In genomic region chr4:185205697-185206342, GRCh38 we compare ENCODE assay signal across 20 cellular contexts. TPM values are rescaled to one million over a fixed set of nuclear protein-coding genes. Genes with fewer than 3 reads are reported as not detected.
A peak's percentile ranks its signal among the peaks of the same experiment; 100 is the strongest.
DNase-seq lines count a peak whose midpoint lies in the region; ATAC-seq and TF ChIP-seq lines count a peak whose summit lies in the region.
"Had no signal": no experiment of that assay in that cellular context is flagged by ENCODE, and none has a peak within 500 bp of the region (broad histone marks: within the 10 kb centered on the region; RNA-seq: fewer than 3 reads in every experiment).

No MANE protein-coding gene starts in this region.

- peaks cover 6% of the 10 kb centered on the region for H3K27me3 Mint-ChIP-seq in neural crest cell (ENCODE audit: low read depth)
- H3K27me3 Mint-ChIP-seq: stimulated activated naive CD8-positive, alpha-beta T cell treated with anti-CD3 and anti-CD28 coated beads, Interleukin-15, amount 100 ng/mL, for 72 hours had no signal

- H3K27me3 ChIP-seq in Karpas-422 (ENCODE audit: low read length) = no peaks in the 10 kb centered on the region
- H3K27me3 ChIP-seq in left lung = peaks cover 0 to 35% of the 10 kb centered on the region in 2 donors
- H3K27me3 ChIP-seq: MG63 had no signal

- BruUV-seq in OCI-LY7 (replicated peaks; lab: Mats Ljungman, UMichigan) = no TSS peak

- peaks cover 42% of the 10 kb centered on the region for H3K4me1 ChIP-seq in Karpas-422 (ENCODE audit: low read length)
- peaks cover 45% of the 10 kb centered on the region for H3K4me1 ChIP-seq in OCI-LY7 (ENCODE audit: insufficient read depth, low read length, poor library complexity, severe bottlenecking)
- peaks cover 6 to 44% of the 10 kb centered on the region in 2 donors for H3K4me1 ChIP-seq in left lung

- H3K9me3 Mint-ChIP-seq in neural crest cell = no peaks in the 10 kb centered on the region
- H3K9me3 Mint-ChIP-seq: activated CD4-positive, alpha-beta T cell treated with anti-CD3 and anti-CD28 coated beads, Interleukin-2, amount 10 ng/mL, durations not matched to agents 7 days and 5 days; activated naive CD8-positive, alpha-beta T cell treated with anti-CD3 and anti-CD28 coated beads, Interleukin-2, amount 50 U/mL, for 24 hours; brain; stimulated activated naive CD8-positive, alpha-beta T cell treated with anti-CD3 and anti-CD28 coated beads, Interleukin-15, amount 100 ng/mL, for 72 hours had no signal

- no peak overlapping the region; the same call in 1 of the 2 replicates for H3K27ac ChIP-seq in Karpas-422 (ENCODE audit: low read length)
- H3K27ac ChIP-seq in OCI-LY7 (ENCODE audit: low read depth, low read length, poor library complexity, severe bottlenecking) = peak overlapping the region; percentile 14
- H3K27ac ChIP-seq in left lung = no peak overlapping the region
- H3K27ac ChIP-seq: psoas muscle had no signal

- H3K4me3 ChIP-seq in GM12864 (ENCODE audit: low read depth, low read length) = peak overlapping the region; percentile 19; the same call in 1 of the 2 replicates
- peak overlapping the region; percentile 79; the same call in 1 of the 2 replicates for H3K4me3 ChIP-seq in Karpas-422 (ENCODE audit: low read length)
- H3K4me3 ChIP-seq in OCI-LY7 (ENCODE audit: low read depth, low read length, poor library complexity, severe bottlenecking) = no peak overlapping the region
- no peak overlapping the region for H3K4me3 ChIP-seq in left lung
- H3K4me3 ChIP-seq: MG63, psoas muscle, skin epidermis had no signal

- no peaks in the 10 kb centered on the region for H3K9me2 ChIP-seq in Karpas-422 (replicated peaks; ENCODE audit: insufficient read depth, low read length)
- H3K9me2 ChIP-seq in OCI-LY7 (ENCODE audit: insufficient read depth, low read length) = no peaks in the 10 kb centered on the region

- CTCF ChIA-PET in OCI-LY7 (lab: Charles Lee; ENCODE audit: unreplicated experiment) = interaction anchor here (1.7 kb wide), 1 partner anchor 99 kb away, joined by 4 read pairs; no protein-coding TSS in a partner anchor

- no peaks in the 10 kb centered on the region for H3K36me3 Mint-ChIP-seq in neural crest cell (ENCODE audit: low read depth)

- DNase-seq in GM12864 (ENCODE audit: low read depth) = no peak
- DNase-seq in Karpas-422 = peak; percentile 59
- DNase-seq in OCI-LY7 (ENCODE audit: low spot score) = peak; percentile 49
- DNase-seq in neural crest cell (ENCODE audit: low read depth, low spot score) = no peak
- DNase-seq in HPDE6-E6E7 (ENCODE audit: extremely low spot score) = no peak
- no peak for DNase-seq in left ventricle myocardium superior
- no peak for DNase-seq in left lung
- DNase-seq: activated CD4-positive, alpha-beta T cell treated with anti-CD3 and anti-CD28 coated beads, Interleukin-2, amount 10 ng/mL, durations not matched to agents 7 days and 5 days; activated naive CD8-positive, alpha-beta T cell treated with anti-CD3 and anti-CD28 coated beads, Interleukin-2, amount 50 U/mL, for 24 hours; Calu3; IMR-90; left colon; MG63; NCI-H187 treated with DMSO at 0.1 percent for 48 hours; NCI-H226; psoas muscle; stimulated activated naive CD8-positive, alpha-beta T cell treated with anti-CD3 and anti-CD28 coated beads, Interleukin-15, amount 100 ng/mL, for 72 hours; trophoblast cell had no signal

- H2AFZ ChIP-seq in Karpas-422 (ENCODE audit: low read length) = no peak overlapping the region
- H2AFZ ChIP-seq in OCI-LY7 (ENCODE audit: low read length) = no peak overlapping the region

- POLR2A ChIA-PET in OCI-LY7 (lab: Charles Lee) = no interaction called here

- no peak for TF ChIP-seq CTCF in GM12864 (IDR thresholded peaks at IDR 0.05; ENCODE audit: low read depth, low read length, missing control alignments)
- no peak for TF ChIP-seq CTCF in OCI-LY7 (conservative IDR thresholded peaks at IDR 0.05; ENCODE audit: low read length)
- TF ChIP-seq CTCF in neural crest cell (conservative IDR thresholded peaks at IDR 0.05) = no peak
- TF ChIP-seq CTCF in left lung (IDR thresholded peaks at IDR 0.05) = no peak

- H3K4me1 Mint-ChIP-seq in neural crest cell = peaks cover 43% of the 10 kb centered on the region

- H3K9ac ChIP-seq in Karpas-422 (ENCODE audit: low read length) = 0 out of 2 replicates have a peak overlapping the region, but pooled peaks have one; percentile 80

- H3K36me3 ChIP-seq in Karpas-422 (ENCODE audit: insufficient read depth, low read length) (no peaks in the 10 kb centered on the region), OCI-LY7 (ENCODE audit: insufficient read depth, low read length) (no peaks in the 10 kb centered on the region), left lung (no peaks in the 10 kb centered on the region)

- H3K4me3 Mint-ChIP-seq in neural crest cell = peak overlapping the region; percentile 33

- intact Hi-C loops in OCI-LY7 (cut with micrococcal nuclease; ENCODE audit: unreplicated experiment) = loop anchor here (10.0 kb wide), 1 partner anchor 921 kb away; no protein-coding TSS in a partner anchor
- intact Hi-C loops in left ventricle myocardium superior (cut with micrococcal nuclease) = no loop called here
- intact Hi-C loops in left lung (cut with DNase I) = no loop called here

- H3K79me2 ChIP-seq in Karpas-422 (ENCODE audit: low read length) (peaks cover 50% of the 10 kb centered on the region), OCI-LY7 (ENCODE audit: insufficient read depth, low read depth, low read length) (peaks cover 22% of the 10 kb centered on the region)

- ATAC-seq in left ventricle myocardium superior (no peak), left lung (no peak)
- ATAC-seq: activated naive CD8-positive, alpha-beta T cell treated with anti-CD3 and anti-CD28 coated beads, Interleukin-2, amount 50 U/mL, for 24 hours; left colon; psoas muscle; stimulated activated naive CD8-positive, alpha-beta T cell treated with anti-CD3 and anti-CD28 coated beads, Interleukin-15, amount 100 ng/mL, for 72 hours had no signal

- H4K20me1 ChIP-seq in Karpas-422 (ENCODE audit: insufficient read depth, low read depth, low read length) (no peaks in the 10 kb centered on the region), OCI-LY7 (ENCODE audit: insufficient read depth, low read length) (no peaks in the 10 kb centered on the region)

- peak overlapping the region; percentile 94 for H3K4me2 ChIP-seq in Karpas-422 (ENCODE audit: low read depth, low read length, poor library complexity, severe bottlenecking)
- peak overlapping the region; percentile 92 for H3K4me2 ChIP-seq in OCI-LY7 (ENCODE audit: low read length)

- H3K9me3 ChIP-seq in Karpas-422 (ENCODE audit: low read length) (no peaks in the 10 kb centered on the region), OCI-LY7 (ENCODE audit: low read length) (no peaks in the 10 kb centered on the region), left lung (no peaks in the 10 kb centered on the region)
- H3K9me3 ChIP-seq: MG63, psoas muscle had no signal

- no peak overlapping the region for H3K27ac Mint-ChIP-seq in neural crest cell (ENCODE audit: unreplicated experiment)

RNA-seq across cellular contexts. Expression of gene CFAP97, which starts 2.0 kb away (rescaled TPM):
- total RNA-seq in Karpas-422 (2014; rRNA removed; shearing (Covaris generic); ENCODE audit: low replicate concordance) = 15.8 and 44.5 TPM in 2 replicates
- total RNA-seq in OCI-LY7 (2014; rRNA removed; shearing (Covaris generic)) = 20.4 and 22.7 TPM in 2 replicates
- total RNA-seq in OCI-LY7 (2022) (54.0 and 57.3 TPM in 2 replicates), neural crest cell (34.6 and 38.5 TPM in 2 replicates), left ventricle myocardium superior (9.8 TPM), left lung (10 to 100 TPM; 25.7 to 39.0 TPM)

RNA-seq across cellular contexts. Expression of gene SNX25, which starts 3.6 kb away (rescaled TPM):
- total RNA-seq in Karpas-422 (2014; rRNA removed; shearing (Covaris generic); ENCODE audit: low replicate concordance) = 39.2 and 50.5 TPM in 2 replicates
- 33.7 and 35.5 TPM in 2 replicates for total RNA-seq in OCI-LY7 (2014; rRNA removed; shearing (Covaris generic))
- total RNA-seq in OCI-LY7 (2022) = 49.4 and 55.6 TPM in 2 replicates
- 9.7 and 14.3 TPM in 2 replicates for total RNA-seq in neural crest cell
- total RNA-seq in left ventricle myocardium superior = 10.0 TPM
- total RNA-seq in left lung = 100 to 1,000 TPM in 1 of 2 donors, 10 to 100 TPM in 1; 65.8 to 122 TPM

Comparison
In these comparisons a context has a peak if more than half of its experiments do, and no peak if none do; other contexts are left out.
1. DNase-seq: peak in Karpas-422 (single experiment) and OCI-LY7 (single experiment); none in GM12864 (single experiment), neural crest cell (single experiment), HPDE6-E6E7 (single experiment), left ventricle myocardium superior (single experiment) and left lung (0 of 2).
2. H3K4me3 ChIP-seq: peak in GM12864 (single experiment) and Karpas-422 (single experiment); none in OCI-LY7 (single experiment) and left lung (0 of 2).